ENCODE assay signal across 8 cellular contexts in the genomic region with DNA sequence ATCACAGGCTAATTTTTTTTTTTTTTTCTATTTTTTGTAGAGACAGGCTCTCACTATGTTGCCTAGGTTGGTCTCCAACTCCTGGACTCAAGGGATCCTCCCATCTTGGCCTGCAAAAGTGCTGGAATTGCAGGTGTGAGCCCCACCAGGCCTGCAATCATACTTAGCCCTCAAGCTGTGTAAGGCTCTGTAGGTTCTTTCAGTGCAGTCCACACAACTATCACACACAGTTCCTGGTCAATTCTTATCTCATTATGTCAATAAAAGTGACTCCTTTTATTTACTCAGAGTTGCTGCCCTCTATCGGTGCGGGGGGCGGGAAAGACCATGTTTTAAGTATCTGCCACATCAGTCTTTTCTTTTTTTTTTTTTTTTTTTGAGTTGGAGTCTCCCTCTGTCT. TPM values are rescaled to one million over a fixed set of nuclear protein-coding genes. Genes with fewer than 3 reads are reported as not detected.
DNase-seq lines count a peak whose midpoint lies in the region; ATAC-seq, FAIRE-seq and TF ChIP-seq lines count a peak whose summit lies in the region.

No MANE protein-coding gene starts in this region.

- H3K27me3 Mint-ChIP-seq in type B pancreatic cell, result no peaks in the 10 kb centered on the region
- H3K27me3 Mint-ChIP-seq in stimulated activated memory B cell treated with anti-CD40 and anti-IgM and Interleukin-4, amounts not matched to agents 10 μg/mL and 1 μg/mL and 100 μg/mL, for 72 hours, result no peaks in the 10 kb centered on the region

- no peak overlapping the region for H3K4me3 Mint-ChIP-seq in type B pancreatic cell
- H3K4me3 Mint-ChIP-seq in stimulated activated memory B cell treated with anti-CD40 and anti-IgM and Interleukin-4, amounts not matched to agents 10 μg/mL and 1 μg/mL and 100 μg/mL, for 72 hours, result no peak overlapping the region

- no peak for ATAC-seq in foreskin keratinocyte
- no peak for ATAC-seq in stimulated activated memory B cell treated with anti-CD40 and anti-IgM and Interleukin-4, amounts not matched to agents 10 μg/mL and 1 μg/mL and 100 μg/mL, for 72 hours

- DNase-seq in AG08395 (ENCODE audit: low spot score), result peak; percentile 45
- DNase-seq in H4 (ENCODE audit: low spot score), result peak; percentile 66
- DNase-seq in RCC 7860 (ENCODE audit: low spot score), result peak; percentile 46
- DNase-seq in foreskin keratinocyte, result no peak
- DNase-seq in type B pancreatic cell (ENCODE audit: extremely low spot score, unreplicated experiment), result no peak
- no peak for DNase-seq in activated effector memory CD4-positive, alpha-beta T cell treated with anti-CD3 and anti-CD28 coated beads, Interleukin-2, amount 50 U/mL, for 16 hours
- DNase-seq in pons (ENCODE audit: low spot score), result no peak

- peak overlapping the region; percentile 44 for H3K27ac Mint-ChIP-seq in type B pancreatic cell
- no peak overlapping the region for H3K27ac Mint-ChIP-seq in stimulated activated memory B cell treated with anti-CD40 and anti-IgM and Interleukin-4, amounts not matched to agents 10 μg/mL and 1 μg/mL and 100 μg/mL, for 72 hours

- no peaks in the 10 kb centered on the region for H3K36me3 Mint-ChIP-seq in type B pancreatic cell
- no peaks in the 10 kb centered on the region for H3K36me3 Mint-ChIP-seq in stimulated activated memory B cell treated with anti-CD40 and anti-IgM and Interleukin-4, amounts not matched to agents 10 μg/mL and 1 μg/mL and 100 μg/mL, for 72 hours

- H3K4me1 Mint-ChIP-seq in type B pancreatic cell (ENCODE audit: unreplicated experiment), result peaks cover 8% of the 10 kb centered on the region
- no peaks in the 10 kb centered on the region for H3K4me1 Mint-ChIP-seq in stimulated activated memory B cell treated with anti-CD40 and anti-IgM and Interleukin-4, amounts not matched to agents 10 μg/mL and 1 μg/mL and 100 μg/mL, for 72 hours

- H3K4me1 ChIP-seq in foreskin keratinocyte, result no peaks in the 10 kb centered on the region

- no peaks in the 10 kb centered on the region for H3K9me3 Mint-ChIP-seq in type B pancreatic cell
- H3K9me3 Mint-ChIP-seq in stimulated activated memory B cell treated with anti-CD40 and anti-IgM and Interleukin-4, amounts not matched to agents 10 μg/mL and 1 μg/mL and 100 μg/mL, for 72 hours, result no peaks in the 10 kb centered on the region

- H3K27ac ChIP-seq in foreskin keratinocyte, result no peak overlapping the region

- no peaks in the 10 kb centered on the region for H3K27me3 ChIP-seq in foreskin keratinocyte

- peak; percentile 40 for TF ChIP-seq CTCF in foreskin keratinocyte (conservative IDR thresholded peaks at IDR 0.05)
- peak; percentile 50 for TF ChIP-seq CTCF in type B pancreatic cell (conservative IDR thresholded peaks at IDR 0.05)

- no peak for FAIRE-seq in RCC 7860 (lab: Jason Lieb, UNC)

RNA-seq across cellular contexts. Expression of gene SLC2A3, which starts 29.0 kb away (rescaled TPM):
- 42.8 and 51.9 TPM in 2 replicates for total RNA-seq in H4 (2014; rRNA removed; shearing (Covaris generic))
- 10.8 and 12.2 TPM in 2 replicates for total RNA-seq in foreskin keratinocyte
- 6.3 and 6.5 TPM in 2 replicates for polyA plus RNA-seq in foreskin keratinocyte
- 214 and 2,005 TPM in 2 replicates for total RNA-seq in type B pancreatic cell (ENCODE audit: low replicate concordance)

RNA-seq across cellular contexts. Expression of gene SLC2A14, which starts 34.3 kb away (rescaled TPM):
- 0.25 TPM in 2 replicates for total RNA-seq in H4 (2014; rRNA removed; shearing (Covaris generic))
- total RNA-seq in foreskin keratinocyte, result 0.28 and 0.31 TPM in 2 replicates
- 0.03 and 0.08 TPM in 2 replicates for polyA plus RNA-seq in foreskin keratinocyte
- total RNA-seq in type B pancreatic cell (ENCODE audit: low replicate concordance), result 7.0 and 50.0 TPM in 2 replicates

Comparison
In these comparisons a context has a peak if more than half of its experiments do, and no peak if none do; other contexts are left out.
1. DNase-seq: peak in AG08395 (single experiment), H4 (single experiment) and RCC 7860 (single experiment); none in foreskin keratinocyte (0 of 2), type B pancreatic cell (single experiment), activated effector memory CD4-positive, alpha-beta T cell treated with anti-CD3 and anti-CD28 coated beads, Interleukin-2, amount 50 U/mL, for 16 hours (single experiment) and pons (single experiment).